In the genomic region with DNA sequence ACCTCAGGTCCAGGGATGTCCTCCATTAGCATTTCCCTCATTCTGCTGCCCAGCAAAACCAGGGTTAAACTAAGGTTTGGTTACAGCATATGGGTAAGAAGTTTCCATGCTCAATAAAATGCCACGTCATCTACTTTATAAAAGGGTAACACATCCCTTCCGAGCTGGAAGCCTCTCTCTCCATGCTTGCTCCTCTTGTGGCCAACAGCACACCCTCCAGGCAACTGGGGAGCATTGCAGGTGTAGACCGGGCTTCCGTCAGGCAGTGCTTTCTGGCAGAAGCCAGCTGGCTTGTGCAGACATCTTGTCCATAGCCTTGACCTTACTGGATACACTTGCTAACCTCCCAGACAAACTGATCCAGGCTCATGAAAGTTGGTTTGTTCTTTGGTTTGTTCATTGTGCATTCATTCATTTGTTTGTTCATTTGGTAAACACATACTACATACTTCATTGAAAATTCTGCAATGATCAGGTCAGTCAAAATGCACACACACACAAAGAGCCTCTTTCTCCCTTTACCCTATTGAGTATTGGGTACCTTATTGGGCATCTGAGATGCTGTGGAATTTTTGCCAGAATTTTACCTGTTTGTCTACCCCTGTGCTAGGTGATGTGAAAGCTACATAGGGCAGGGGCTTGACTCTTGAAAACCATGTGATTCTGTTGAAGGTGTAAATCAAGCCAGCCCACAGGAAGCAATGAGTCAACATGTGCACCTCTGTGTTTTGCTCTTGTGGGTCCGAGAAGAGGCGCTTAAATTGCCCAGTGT, we compare ENCODE assay signal across 8 cellular contexts.
DNase-seq lines count a peak whose midpoint lies in the region; ATAC-seq and TF ChIP-seq lines count a peak whose summit lies in the region.

No MANE protein-coding gene starts in this region.

- no peaks in the 10 kb centered on the region for H3K9me3 Mint-ChIP-seq in glutamatergic neuron (ENCODE audit: unreplicated experiment)

- H3K27me3 ChIP-seq in sigmoid colon = peaks cover 0 to 3% (median 0%) of the 10 kb centered on the region in 3 donors

- no peak overlapping the region for H3K4me3 Mint-ChIP-seq in glutamatergic neuron (ENCODE audit: unreplicated experiment)

- H3K36me3 Mint-ChIP-seq in glutamatergic neuron (ENCODE audit: unreplicated experiment) = no peaks in the 10 kb centered on the region

- no peak overlapping the region for H3K27ac ChIP-seq in sigmoid colon

- no peak for TF ChIP-seq EP300 in sigmoid colon (IDR thresholded peaks at IDR 0.05)

- no peaks in the 10 kb centered on the region for H3K9me3 ChIP-seq in sigmoid colon

- DNase-seq in AG09309 (ENCODE audit: low read depth) = peak; percentile 41
- DNase-seq in GM12865 (ENCODE audit: low read depth) = peak; percentile 56
- DNase-seq in NCI-H187 treated with DMSO at 0.1 percent for 48 hours (lab: John Stamatoyannopoulos, UW) = peak; percentile 32
- DNase-seq in UCSD-AML1 (lab: John Stamatoyannopoulos, UW; ENCODE audit: unreplicated experiment) = peak; percentile 66
- peak; percentile 85 for DNase-seq in glutamatergic neuron
- DNase-seq in renal cortical epithelial cell (ENCODE audit: low read depth) = peak; percentile 74
- no peak for DNase-seq in sigmoid colon

- peak overlapping the region; percentile 52 for H3K27ac Mint-ChIP-seq in glutamatergic neuron (ENCODE audit: unreplicated experiment)

- no peaks in the 10 kb centered on the region for H3K4me1 ChIP-seq in sigmoid colon

- H3K4me1 Mint-ChIP-seq in glutamatergic neuron (ENCODE audit: low read depth, unreplicated experiment) = peaks cover 5% of the 10 kb centered on the region

- WGBS in sigmoid colon, 2 donors = 21 to 29% methylated on average over 6 of the region's 6 CpGs

- no peak for TF ChIP-seq POLR2A in sigmoid colon (IDR thresholded peaks at IDR 0.05)

- H3K27me3 Mint-ChIP-seq in glutamatergic neuron (ENCODE audit: unreplicated experiment) = no peaks in the 10 kb centered on the region

- intact Hi-C loops in sigmoid colon (cut with DNase I) = no loop called here

- peak; percentile 87 for TF ChIP-seq CTCF in AG09309 (IDR thresholded peaks at IDR 0.05; ENCODE audit: control insufficient read depth, insufficient read depth, low read depth, low read length, missing control alignments)
- peak; percentile 70 for TF ChIP-seq CTCF in GM12865 (IDR thresholded peaks at IDR 0.05; ENCODE audit: insufficient read depth, low read depth, low read length, missing control alignments)
- TF ChIP-seq CTCF in glutamatergic neuron (IDR thresholded peaks at IDR 0.05; ENCODE audit: partially characterized antibody, unreplicated experiment) = peak; percentile 85
- TF ChIP-seq CTCF in sigmoid colon (IDR thresholded peaks at IDR 0.05) = peak in 2 of 4 experiments; percentile 22 to 26

- H3K4me3 ChIP-seq in AG09309 (ENCODE audit: control insufficient read depth, low read depth, low read length) (no peak overlapping the region), GM12865 (ENCODE audit: low read depth, low read length) (no peak overlapping the region), sigmoid colon (no peak overlapping the region)

- ATAC-seq in HG03432 (IDR thresholded peaks at IDR 0.05; ENCODE audit: unreplicated experiment) = no peak

- no peaks in the 10 kb centered on the region for H3K36me3 ChIP-seq in sigmoid colon
